Comparison of ENCODE assay signal across 22 cellular contexts in the genomic region with DNA sequence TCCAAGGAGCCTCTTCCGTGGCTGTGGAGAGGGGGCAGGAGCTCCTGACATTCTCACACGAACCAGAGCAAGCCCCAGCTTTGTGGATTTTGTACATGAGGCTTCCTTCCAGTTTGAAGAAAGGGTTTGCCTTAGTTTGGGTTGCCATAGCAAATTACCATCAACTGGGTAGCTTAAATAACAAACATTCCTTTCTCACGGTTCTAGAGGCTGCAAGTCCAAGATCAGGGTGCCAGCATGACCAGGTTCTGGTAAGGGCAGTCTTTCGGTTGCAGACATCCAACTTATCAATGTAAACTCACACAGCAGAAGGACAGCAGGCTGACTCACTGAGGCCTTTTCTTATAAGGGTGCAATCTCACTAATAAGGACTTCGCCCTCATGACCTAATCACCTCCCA. TPM values are rescaled to one million over a fixed set of nuclear protein-coding genes. Genes with fewer than 3 reads are reported as not detected.
DNase-seq lines count a peak whose midpoint lies in the region; ATAC-seq, FAIRE-seq and TF ChIP-seq lines count a peak whose summit lies in the region.
"Had no signal": no experiment of that assay in that cellular context is flagged by ENCODE, and none has a peak within 500 bp of the region (broad histone marks: within the 10 kb centered on the region; RNA-seq: fewer than 3 reads in every experiment).

No MANE protein-coding gene starts in this region.

- H3K27ac ChIP-seq in ACC112 (ENCODE audit: low read depth, low read length) (peak overlapping the region; percentile 98), mammary epithelial cell (ENCODE audit: insufficient read depth, low read depth, low read length) (peak overlapping the region; percentile 98), keratinocyte (ENCODE audit: control insufficient read depth, insufficient read depth, low read length) (peak overlapping the region; percentile 99)
- H3K27ac ChIP-seq in CD4-positive, alpha-beta T cell (ENCODE audit: low read depth, low read length) = no peak overlapping the region
- H3K27ac ChIP-seq: upper lobe of right lung had no signal

- dilution Hi-C loops in mammary epithelial cell (cut with HindIII; ENCODE audit: low sequenced_read_pairs) = no loop called here
- dilution Hi-C loops in keratinocyte (cut with MboI; ENCODE audit: extremely low pct_ligation_motif_present, low sequenced_read_pairs) = no loop called here

- no peak for ATAC-seq in GM21528 (IDR thresholded peaks at IDR 0.05; ENCODE audit: low FRiP score, unreplicated experiment)
- no peak for ATAC-seq in HG03159 (IDR thresholded peaks at IDR 0.05; ENCODE audit: unreplicated experiment)
- no peak for ATAC-seq in CD4-positive, alpha-beta T cell (ENCODE audit: poor library complexity)
- ATAC-seq: activated CD8-positive, alpha-beta memory T cell treated with anti-CD3 and anti-CD28 coated beads, Interleukin-2, amount 10 ng/mL, durations not matched to agents 7 days and 5 days; stimulated activated naive CD8-positive, alpha-beta T cell treated with anti-CD3 and anti-CD28 coated beads, Interleukin-15, amount 100 ng/mL, for 72 hours; upper lobe of right lung had no signal

- H3K4me1 ChIP-seq in ACC112 (ENCODE audit: control insufficient read depth, insufficient read depth, low read length, unreplicated experiment) (peaks cover 22% of the 10 kb centered on the region), mammary epithelial cell (ENCODE audit: insufficient read depth, low read length) (peaks cover 35% of the 10 kb centered on the region), keratinocyte (ENCODE audit: control insufficient read depth, extremely low read depth, insufficient read depth, low read length) (peaks cover 31% of the 10 kb centered on the region)
- H3K4me1 ChIP-seq: upper lobe of right lung had no signal

- H3K27me3 ChIP-seq in ACC112 (ENCODE audit: insufficient read depth, low read length) = peaks cover 3% of the 10 kb centered on the region; the same call in 1 of the 2 replicates
- H3K27me3 ChIP-seq in mammary epithelial cell (ENCODE audit: insufficient read depth, low read length) = no peaks in the 10 kb centered on the region
- H3K27me3 ChIP-seq in keratinocyte (ENCODE audit: control insufficient read depth, extremely low read depth, insufficient read depth, low read length) = no peaks in the 10 kb centered on the region
- H3K27me3 ChIP-seq in CD4-positive, alpha-beta T cell (ENCODE audit: control insufficient read depth, insufficient read depth, low read length) = peaks cover 7% of the 10 kb centered on the region

- no peak for FAIRE-seq in keratinocyte (lab: Jason Lieb, UNC)
- FAIRE-seq: colon had no signal

- H3K27ac Mint-ChIP-seq in CD4-positive, alpha-beta T cell = no peak overlapping the region
- H3K27ac Mint-ChIP-seq: activated CD8-positive, alpha-beta memory T cell treated with anti-CD3 and anti-CD28 coated beads, Interleukin-2, amount 10 ng/mL, durations not matched to agents 7 days and 5 days; immature natural killer cell; memory B cell had no signal

- CTCF ChIA-PET in mammary epithelial cell (lab: Charles Lee; ENCODE audit: low non-redundant PET) = interaction anchor here (0.6 kb wide), 1 partner anchor 142 kb away, joined by 4 read pairs; no protein-coding TSS in a partner anchor
- CTCF ChIA-PET in CD4-positive, alpha-beta T cell (lab: Charles Lee) = no interaction called here

- no peaks in the 10 kb centered on the region for H3K9me1 ChIP-seq in keratinocyte (ENCODE audit: control insufficient read depth, extremely low read depth, insufficient read depth, low read length)

- in situ Hi-C loops in mammary epithelial cell (cut with MboI; ENCODE audit: low sequenced_read_pairs in 2 of 2) = loop anchor here in 1 of 2 donors (25.0 kb wide), 1 partner anchor 301 kb away; no protein-coding TSS in a partner anchor

- no peak overlapping the region for H3K4me3 Mint-ChIP-seq in CD4-positive, alpha-beta T cell
- H3K4me3 Mint-ChIP-seq: activated CD8-positive, alpha-beta memory T cell treated with anti-CD3 and anti-CD28 coated beads, Interleukin-2, amount 10 ng/mL, durations not matched to agents 7 days and 5 days; immature natural killer cell; memory B cell; stimulated activated naive CD8-positive, alpha-beta T cell treated with anti-CD3 and anti-CD28 coated beads, Interleukin-15, amount 100 ng/mL, for 72 hours had no signal

- intact Hi-C loops in mammary epithelial cell (cut with micrococcal nuclease) = no loop called here
- intact Hi-C loops in CD4-positive, alpha-beta T cell (cut with DNase I, micrococcal nuclease) = no loop called here

- H2AFZ ChIP-seq in ACC112 (ENCODE audit: low read length, unreplicated experiment) (no peak overlapping the region), mammary epithelial cell (ENCODE audit: low read depth, low read length) (peak overlapping the region; percentile 14), keratinocyte (ENCODE audit: control insufficient read depth, low read length) (peak overlapping the region; percentile 17)

- H3K4me3 ChIP-seq in ACC112 (ENCODE audit: low read depth, low read length) = peak overlapping the region; percentile 46; the same call in 1 of the 2 replicates
- H3K4me3 ChIP-seq in mammary epithelial cell (replicated peaks in 1 of 3; ENCODE audit: insufficient read depth in 1 of 3, low read depth in 2 of 3, low read length in 3 of 3) = no peak overlapping the region
- H3K4me3 ChIP-seq in keratinocyte (ENCODE audit: control insufficient read depth in 2 of 3, extremely low read depth in 1 of 3, insufficient read depth in 2 of 3, low read depth in 1 of 3, low read length in 3 of 3) = peak overlapping the region in 1 of 3 experiments; percentile 11
- H3K4me3 ChIP-seq: upper lobe of right lung had no signal

- no peak for TF ChIP-seq CTCF in mammary epithelial cell (conservative IDR thresholded peaks at IDR 0.05 in 1 of 2, IDR thresholded peaks at IDR 0.05 in 1 of 2; ENCODE audit: extremely low read depth in 1 of 2, insufficient read depth in 1 of 2, low read depth in 1 of 2, low read length in 2 of 2)
- no peak for TF ChIP-seq CTCF in keratinocyte (optimal IDR thresholded peaks at IDR 0.05 in 1 of 3, IDR thresholded peaks at IDR 0.05 in 1 of 3, conservative IDR thresholded peaks at IDR 0.05 in 1 of 3; ENCODE audit: extremely low read depth in 1 of 3, insufficient read depth in 2 of 3, low read length in 3 of 3)
- TF ChIP-seq CTCF in CD4-positive, alpha-beta T cell (IDR thresholded peaks at IDR 0.05) = no peak

- H4K20me1 ChIP-seq in mammary epithelial cell (ENCODE audit: insufficient read depth, low read length) (no peaks in the 10 kb centered on the region), keratinocyte (ENCODE audit: control insufficient read depth, extremely low read depth, insufficient read depth, low read length) (no peaks in the 10 kb centered on the region)

- H3K4me1 Mint-ChIP-seq in CD4-positive, alpha-beta T cell (ENCODE audit: low read depth) = no peaks in the 10 kb centered on the region
- H3K4me1 Mint-ChIP-seq: activated CD8-positive, alpha-beta memory T cell treated with anti-CD3 and anti-CD28 coated beads, Interleukin-2, amount 10 ng/mL, durations not matched to agents 7 days and 5 days; immature natural killer cell; memory B cell; stimulated activated naive CD8-positive, alpha-beta T cell treated with anti-CD3 and anti-CD28 coated beads, Interleukin-15, amount 100 ng/mL, for 72 hours had no signal

- no peaks in the 10 kb centered on the region for H3K36me3 Mint-ChIP-seq in CD4-positive, alpha-beta T cell (ENCODE audit: low read depth)
- H3K36me3 Mint-ChIP-seq: activated CD8-positive, alpha-beta memory T cell treated with anti-CD3 and anti-CD28 coated beads, Interleukin-2, amount 10 ng/mL, durations not matched to agents 7 days and 5 days; immature natural killer cell; memory B cell had no signal

- H3K79me2 ChIP-seq in ACC112 (ENCODE audit: control insufficient read depth, insufficient read depth, low read length, unreplicated experiment) = no peaks in the 10 kb centered on the region
- no peaks in the 10 kb centered on the region for H3K79me2 ChIP-seq in mammary epithelial cell (ENCODE audit: insufficient read depth, low read length)
- H3K79me2 ChIP-seq in keratinocyte (ENCODE audit: control insufficient read depth, insufficient read depth, low read length) = no peaks in the 10 kb centered on the region

- peaks cover 56% of the 10 kb centered on the region for H3K27me3 Mint-ChIP-seq in CD4-positive, alpha-beta T cell

- peak; percentile 80 for DNase-seq in M059J (ENCODE audit: low read depth)
- peak; percentile 66 for DNase-seq in mammary epithelial cell
- DNase-seq in keratinocyte (ENCODE audit: low read depth, low spot score) = peak; percentile 33
- DNase-seq in CD4-positive, alpha-beta T cell = no peak
- DNase-seq in anterior cingulate cortex (lab: John Stamatoyannopoulos, UW) = no peak
- DNase-seq: activated CD8-positive, alpha-beta memory T cell treated with anti-CD3 and anti-CD28 coated beads, Interleukin-2, amount 10 ng/mL, durations not matched to agents 7 days and 5 days; activated gamma-delta T cell; immature natural killer cell; NCI-H187; NCI-H446 treated with DMSO at 0.1 percent for 48 hours; SHP77 treated with DMSO at 0.1 percent for 48 hours; stimulated activated naive CD8-positive, alpha-beta T cell treated with anti-CD3 and anti-CD28 coated beads, Interleukin-15, amount 100 ng/mL, for 72 hours; T-helper 2 cell; upper lobe of right lung had no signal

- POLR2A ChIA-PET in CD4-positive, alpha-beta T cell (lab: Charles Lee) = no interaction called here

- H3K36me3 ChIP-seq in ACC112 (ENCODE audit: insufficient read depth, low read length) (no peaks in the 10 kb centered on the region), mammary epithelial cell (ENCODE audit: insufficient read depth, low read length) (no peaks in the 10 kb centered on the region), keratinocyte (ENCODE audit: control insufficient read depth in 2 of 2, extremely low read depth in 1 of 2, insufficient read depth in 2 of 2, low read length in 2 of 2) (peaks cover 0 to 2% of the 10 kb centered on the region in 2 experiments)
- H3K36me3 ChIP-seq: upper lobe of right lung had no signal

- H3K4me2 ChIP-seq in mammary epithelial cell (ENCODE audit: insufficient read depth, low read depth, low read length) (peak overlapping the region; percentile 22), keratinocyte (ENCODE audit: control insufficient read depth, extremely low read depth, insufficient read depth, low read depth, low read length) (peak overlapping the region; percentile 65)

- H3K9ac ChIP-seq in mammary epithelial cell (ENCODE audit: insufficient read depth, low read length) = peak overlapping the region; percentile 62
- H3K9ac ChIP-seq in keratinocyte (ENCODE audit: control insufficient read depth, extremely low read depth, insufficient read depth, low read length) = peak overlapping the region; percentile 87

- peaks cover 13% of the 10 kb centered on the region for H3K9me3 ChIP-seq in mammary epithelial cell (replicated peaks; ENCODE audit: insufficient read depth, low read length)
- H3K9me3 ChIP-seq in keratinocyte (ENCODE audit: control insufficient read depth, low read depth, low read length) = peaks cover 8% of the 10 kb centered on the region
- H3K9me3 ChIP-seq in CD4-positive, alpha-beta T cell (ENCODE audit: control insufficient read depth, low read length) = peaks cover 17% of the 10 kb centered on the region
- H3K9me3 ChIP-seq: upper lobe of right lung had no signal

- WGBS in mammary epithelial cell (ENCODE audit: low coverage, missing lambda C conversion rate) = 41% methylated on average over 5 of the region's 5 CpGs

- H3K9me3 Mint-ChIP-seq in CD4-positive, alpha-beta T cell = peaks cover 8% of the 10 kb centered on the region

- BruUV-seq in mammary epithelial cell (replicated peaks; lab: Mats Ljungman, UMichigan) = TSS peak; percentile 89

RNA-seq across cellular contexts. Expression of a gene that starts 25.9 kb away (rescaled TPM):
- not detected in 2 replicates for total RNA-seq in M059J (2014; rRNA removed; shearing (Covaris generic))
- total RNA-seq in mammary epithelial cell = under 1 TPM in 1 of 2 donors, not detected in 1; under 0.01 TPM
- polyA plus RNA-seq in mammary epithelial cell (under 0.01 TPM), keratinocyte (not detected in 3 replicates)
- polyA minus RNA-seq in mammary epithelial cell (not detected), keratinocyte (0.03 TPM in 1 of 3 replicates, not detected in the others)
- not detected for polyA plus RNA-seq in keratinocyte (2011; ENCODE audit: low read depth)
- 0.01 TPM in 1 of 2 replicates, not detected in the other for polyA plus RNA-seq in keratinocyte (2011; cell fraction: cytosol; rRNA removed)
- polyA plus RNA-seq in keratinocyte (2011; cell fraction: nucleus; rRNA removed) = not detected in 2 replicates
- polyA plus RNA-seq in keratinocyte (2012; ENCODE audit: low replicate concordance) = 0.03 and 0.58 TPM in 2 replicates
- not detected for polyA minus RNA-seq in keratinocyte (2011; cell fraction: cytosol; rRNA and poly(A)+ RNA removed)
- not detected in 2 replicates for polyA minus RNA-seq in keratinocyte (2011; cell fraction: nucleus; rRNA and poly(A)+ RNA removed)
- total RNA-seq in CD4-positive, alpha-beta T cell = not detected
- total RNA-seq: activated CD8-positive, alpha-beta memory T cell treated with anti-CD3 and anti-CD28 coated beads, Interleukin-2, amount 10 ng/mL, durations not matched to agents 7 days and 5 days; G401; pulmonary artery endothelial cell had no signal
- polyA plus RNA-seq: immature natural killer cell, neural cell had no signal

Comparison
In these comparisons a context has a peak if more than half of its experiments do, and no peak if none do; other contexts are left out.
1. DNase-seq: peak in M059J (single experiment), mammary epithelial cell (single experiment) and keratinocyte (single experiment); none in CD4-positive, alpha-beta T cell (0 of 10) and anterior cingulate cortex (0 of 58).